Comparison of ENCODE assay signal across 19 cellular contexts in the genomic region with DNA sequence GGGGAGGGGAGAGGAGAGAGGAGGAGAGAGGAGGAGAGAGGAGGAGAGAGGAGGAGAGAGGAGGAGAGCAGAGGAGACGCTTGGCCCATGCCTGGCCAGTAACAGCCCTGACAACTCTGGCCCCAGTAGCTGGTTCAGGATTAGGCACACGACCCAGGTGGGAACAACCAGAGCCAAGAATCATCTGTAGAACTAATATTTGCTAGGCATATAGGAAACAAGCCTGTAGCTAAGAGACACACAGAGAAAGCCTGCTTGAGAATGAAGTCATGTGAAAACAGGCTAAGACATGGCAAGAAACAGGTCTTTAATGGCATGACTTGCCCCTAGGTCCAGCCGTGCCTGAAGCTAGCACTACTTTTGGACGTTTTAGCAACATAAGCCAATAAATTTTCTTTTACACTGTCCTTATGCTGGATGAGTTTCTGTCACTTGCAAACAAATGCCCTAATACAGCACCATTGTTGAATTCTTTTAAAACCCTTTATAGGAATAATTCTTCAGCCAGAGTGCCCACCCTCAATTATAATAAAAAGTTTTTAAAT. TPM values are rescaled to one million over a fixed set of nuclear protein-coding genes. Genes with fewer than 3 reads are reported as not detected.
DNase-seq lines count a peak whose midpoint lies in the region; ATAC-seq and TF ChIP-seq lines count a peak whose summit lies in the region.
"Had no signal": no experiment of that assay in that cellular context is flagged by ENCODE, and none has a peak within 500 bp of the region (broad histone marks: within the 10 kb centered on the region; RNA-seq: fewer than 3 reads in every experiment).

No MANE protein-coding gene starts in this region.

- no peak overlapping the region for H3K4me3 ChIP-seq in DOHH2 (ENCODE audit: low read length)
- H3K4me3 ChIP-seq in Loucy (ENCODE audit: low read length, poor library complexity, severe bottlenecking), result peak overlapping the region; percentile 48
- no peak overlapping the region for H3K4me3 ChIP-seq in spleen
- H3K4me3 ChIP-seq: heart right ventricle, transverse colon had no signal

- peaks cover 14% of the 10 kb centered on the region; the same call in 1 of the 2 replicates for H3K36me3 ChIP-seq in DOHH2 (ENCODE audit: control insufficient read depth, low read length)
- H3K36me3 ChIP-seq in Loucy (ENCODE audit: insufficient read depth, low read length), result no peaks in the 10 kb centered on the region
- no peaks in the 10 kb centered on the region for H3K36me3 ChIP-seq in spleen
- H3K36me3 ChIP-seq: heart right ventricle, transverse colon had no signal

- H3F3A ChIP-seq in DOHH2 (ENCODE audit: control insufficient read depth, insufficient read depth) (peaks cover 21% of the 10 kb centered on the region), Loucy (ENCODE audit: low read depth) (peaks cover 12% of the 10 kb centered on the region; the same call in 1 of the 2 replicates)

- H3K4me1 ChIP-seq in DOHH2 (ENCODE audit: control insufficient read depth, low read length) (peaks cover 74% of the 10 kb centered on the region), Loucy (ENCODE audit: insufficient read depth, low read length, poor library complexity, severe bottlenecking) (peaks cover 93% of the 10 kb centered on the region), spleen (peaks cover 5 to 71% (median 38%) of the 10 kb centered on the region in 6 donors)

- no peak for TF ChIP-seq POLR2A in spleen (IDR thresholded peaks at IDR 0.05)

- H3K9me2 ChIP-seq in DOHH2 (replicated peaks; ENCODE audit: control insufficient read depth, low read length) (no peaks in the 10 kb centered on the region), Loucy (replicated peaks; ENCODE audit: low read depth, low read length) (no peaks in the 10 kb centered on the region)

- peak overlapping the region; percentile 26 for H3K9ac ChIP-seq in Loucy (ENCODE audit: low read depth, low read length, poor library complexity, severe bottlenecking)

- H3K27me3 ChIP-seq in DOHH2 (ENCODE audit: control insufficient read depth, low read length) (no peaks in the 10 kb centered on the region), Loucy (ENCODE audit: insufficient read depth, low read length, poor library complexity, severe bottlenecking) (no peaks in the 10 kb centered on the region), spleen (replicated peaks in 1 of 7) (no peaks in the 10 kb centered on the region)
- H3K27me3 ChIP-seq: heart right ventricle, transverse colon had no signal

- DNase-seq in spleen (no peak), sciatic nerve (ENCODE audit: low spot score) (no peak), ACHN (no peak), DMS153 (lab: John Stamatoyannopoulos, UW) (no peak), NCI-H345 treated with DMSO at 0.1 percent for 48 hours (lab: John Stamatoyannopoulos, UW; ENCODE audit: unreplicated experiment) (no peak)
- DNase-seq: cerebellar nuclear complex; DMS79; effector CD8-positive, alpha-beta T cell; H7; mammary epithelial cell; NCI-H1048; NCI-H187 treated with DMSO at 0.1 percent for 48 hours; NCI-H748 treated with DMSO at 0.1 percent for 48 hours; T1000 had no signal

- no peaks in the 10 kb centered on the region for H3K9me3 ChIP-seq in DOHH2 (ENCODE audit: control insufficient read depth, insufficient read depth, low read length)
- H3K9me3 ChIP-seq in Loucy (ENCODE audit: insufficient read depth, low read depth, low read length), result no peaks in the 10 kb centered on the region
- no peaks in the 10 kb centered on the region for H3K9me3 ChIP-seq in spleen
- H3K9me3 ChIP-seq: heart right ventricle, transverse colon had no signal

- H3K27ac ChIP-seq in DOHH2 (ENCODE audit: low read depth, low read length) (no peak overlapping the region), cingulate gyrus (ENCODE audit: low read depth, low read length) (peak overlapping the region; percentile 13), spleen (peak overlapping the region in 5 of 8 donors; percentile 33 to 66 (median 65))
- H3K27ac ChIP-seq: transverse colon had no signal

- ATAC-seq in sciatic nerve, result no peak

- peak overlapping the region; percentile 60 for H3K4me2 ChIP-seq in DOHH2 (ENCODE audit: low read length)
- H3K4me2 ChIP-seq in Loucy (ENCODE audit: low read depth, low read length, poor library complexity, severe bottlenecking), result peak overlapping the region; percentile 64

- H2AFZ ChIP-seq in Loucy (ENCODE audit: low read length), result no peak overlapping the region

- TF ChIP-seq CTCF in DOHH2 (IDR thresholded peaks at IDR 0.05; ENCODE audit: low read depth, low read length, poor library complexity, severe bottlenecking), result no peak
- TF ChIP-seq CTCF in Loucy (conservative IDR thresholded peaks at IDR 0.05; ENCODE audit: low read length), result no peak
- TF ChIP-seq CTCF in spleen (IDR thresholded peaks at IDR 0.05 in 8 of 11, conservative IDR thresholded peaks at IDR 0.05 in 3 of 11), result no peak

- H3K79me2 ChIP-seq in DOHH2 (ENCODE audit: control insufficient read depth, low read length), result peaks cover 99% of the 10 kb centered on the region
- peaks cover 96% of the 10 kb centered on the region for H3K79me2 ChIP-seq in Loucy (ENCODE audit: insufficient read depth, low read length)

- intact Hi-C loops in spleen (cut with DNase I; ENCODE audit: low total_unique reads) (no loop called here), sciatic nerve (cut with DNase I) (no loop called here)

- in situ Hi-C loops in ACHN (cut with HindIII; ENCODE audit: low pct_ligation_motif_present, low pct_unique_long_range_greater_than_20kb, low sequenced_read_pairs), result no loop called here

- H4K20me1 ChIP-seq in DOHH2 (ENCODE audit: control insufficient read depth, insufficient read depth, low read depth, low read length), result peaks cover 51% of the 10 kb centered on the region
- H4K20me1 ChIP-seq in Loucy (ENCODE audit: insufficient read depth, low read length, poor library complexity, severe bottlenecking), result peaks cover 56% of the 10 kb centered on the region

- 70 to 85% (median 82%) methylated on average over 4 of the region's 4 CpGs for WGBS in spleen, 5 donors

RNA-seq across cellular contexts. Expression of a gene that starts 17.5 kb away (rescaled TPM):
- total RNA-seq in spleen (10 to 100 TPM; 18.5 to 33.9 (median 27.0) TPM), sciatic nerve (11.0 TPM)
- 10 to 100 TPM; 10.3 to 16.2 (median 13.4) TPM for polyA plus RNA-seq in spleen
